14 cellular contexts compared by ENCODE assay signal in genomic region chr16:88521674-88522073, GRCh38.
"Had no signal": no experiment of that assay in that cellular context is flagged by ENCODE, and none has a peak within 500 bp of the region (broad histone marks: within the 10 kb centered on the region; RNA-seq: fewer than 3 reads in every experiment).

No MANE protein-coding gene starts in this region.

- H3K27me3 ChIP-seq: colonic mucosa, foreskin keratinocyte, hepatocyte, right atrium auricular region, upper lobe of right lung had no signal

- DNase-seq: colonic mucosa; dermis blood vessel endothelial cell; foreskin keratinocyte; kidney; left colon; mesendoderm; naive thymus-derived CD4-positive, alpha-beta T cell; nephron progenitor cell; stimulated activated CD4-positive, alpha-beta T cell treated with anti-CD3 and anti-CD28 coated beads, Interleukin-2, amount 100 ng/mL, for 48 hours; stimulated activated naive CD4-positive, alpha-beta T cell treated with Interleukin-2 at 50 U/mL for 16 hours; upper lobe of right lung had no signal

- H3K4me1 ChIP-seq: foreskin keratinocyte had no signal

- ATAC-seq: foreskin keratinocyte; left colon; naive thymus-derived CD4-positive, alpha-beta T cell; upper lobe of right lung had no signal

- H3K27ac ChIP-seq: colonic mucosa, foreskin keratinocyte, hepatocyte, right atrium auricular region, upper lobe of right lung had no signal

- H3K36me3 ChIP-seq: colonic mucosa, right atrium auricular region, upper lobe of right lung had no signal

- H3K4me3 ChIP-seq: colonic mucosa, hepatocyte, right atrium auricular region, smooth muscle cell, upper lobe of right lung had no signal

- H3K4me3 Mint-ChIP-seq: naive thymus-derived CD4-positive, alpha-beta T cell; nephron progenitor cell had no signal

- H3K27me3 Mint-ChIP-seq: naive thymus-derived CD4-positive, alpha-beta T cell had no signal

- H3K9me3 ChIP-seq: colonic mucosa, right atrium auricular region, upper lobe of right lung had no signal
